In genomic region chr3:161371441-161372320, GRCh38 we compare ENCODE assay signal across 8 cellular contexts. TPM values are rescaled to one million over a fixed set of nuclear protein-coding genes. Genes with fewer than 3 reads are reported as not detected.
DNase-seq lines count a peak whose midpoint lies in the region; ATAC-seq, FAIRE-seq and TF ChIP-seq lines count a peak whose summit lies in the region.

SPTSSB (minus strand) TSS chr3:161371517; CDS start chr3:161346323, 25,194 bp downstream.

- peaks cover 12% of the 10 kb centered on the region for H3K4me1 Mint-ChIP-seq in Calu3 (ENCODE audit: low read depth, unreplicated experiment)
- peaks cover 6% of the 10 kb centered on the region for H3K4me1 Mint-ChIP-seq in MCF 10A (ENCODE audit: insufficient read depth, unreplicated experiment)

- WGBS in small intestine, 3 donors = 1 to 2% (median 2%) methylated on average over 50 to 53 of the region's 53 CpGs

- BruUV-seq in Calu3 (replicated peaks; lab: Mats Ljungman, UMichigan) (TSS peak; percentile 63), MCF 10A (replicated peaks; lab: Mats Ljungman, UMichigan) (no TSS peak)

- no peaks in the 10 kb centered on the region for H3K9me3 Mint-ChIP-seq in Calu3 (ENCODE audit: low read depth, unreplicated experiment)
- H3K9me3 Mint-ChIP-seq in MCF 10A (ENCODE audit: unreplicated experiment) = no peaks in the 10 kb centered on the region

- H3K27ac ChIP-seq in small intestine (ENCODE audit: low read depth in 1 of 2, low read length in 1 of 2) = no peak within 1 kb of the TSS

- no peak for TF ChIP-seq RAD21 in Ishikawa (IDR thresholded peaks at IDR 0.05; ENCODE audit: low read depth)

- peak; percentile 56 for ATAC-seq in GM21447 (IDR thresholded peaks at IDR 0.05; ENCODE audit: unreplicated experiment)

- TF ChIP-seq CTCF in Calu3 (IDR thresholded peaks at IDR 0.05; ENCODE audit: unreplicated experiment) (peak; percentile 19), MCF 10A (IDR thresholded peaks at IDR 0.05; ENCODE audit: unreplicated experiment) (no peak)

- H3K27ac Mint-ChIP-seq in Calu3 (ENCODE audit: unreplicated experiment) (peak within 1 kb of the TSS; percentile 30), MCF 10A (ENCODE audit: low read depth, unreplicated experiment) (no peak within 1 kb of the TSS)

- H3K36me3 ChIP-seq in small intestine (ENCODE audit: control insufficient read depth in 2 of 2, insufficient read depth in 2 of 2, low read length in 2 of 2) = no peaks in the 10 kb centered on the region

- H3K9me3 ChIP-seq in small intestine (ENCODE audit: control insufficient read depth, low read depth) = no peaks in the 10 kb centered on the region

- intact Hi-C loops in Calu3 (cut with micrococcal nuclease; ENCODE audit: unreplicated experiment) = loop anchor here (2.0 kb wide), 2 partner anchors 37 to 55 kb away; no protein-coding TSS in a partner anchor
- intact Hi-C loops in MCF 10A (cut with micrococcal nuclease) = no loop called here

- FAIRE-seq in small intestine (lab: Jason Lieb, UNC) = no peak

- POLR2A ChIA-PET in MCF 10A (lab: Yijun Ruan, JAX) = interaction anchor here (0.6 to 2.0 kb wide), 7 partner anchors 10 to 81 kb away, joined by 3 to 11 read pairs (median 4); no protein-coding TSS in a partner anchor

- H3K27me3 Mint-ChIP-seq in Calu3 (ENCODE audit: unreplicated experiment) = no peaks in the 10 kb centered on the region
- H3K27me3 Mint-ChIP-seq in MCF 10A (ENCODE audit: insufficient read depth, unreplicated experiment) = no peaks in the 10 kb centered on the region

- TF ChIP-seq EP300 in Ishikawa (IDR thresholded peaks at IDR 0.05; ENCODE audit: borderline replicate concordance) = no peak

- peaks cover 0 to 5% of the 10 kb centered on the region in 2 donors for H3K4me1 ChIP-seq in small intestine (ENCODE audit: control insufficient read depth in 2 of 2, insufficient read depth in 1 of 2, low read depth in 1 of 2, low read length in 1 of 2)

- H3K27me3 ChIP-seq in small intestine (ENCODE audit: control insufficient read depth in 2 of 2, insufficient read depth in 2 of 2, low read length in 2 of 2) = peaks cover 3 to 17% of the 10 kb centered on the region in 2 donors

- DNase-seq in Calu3 = peak; percentile 90
- peak; percentile 35 for DNase-seq in T1000 (lab: John Stamatoyannopoulos, UW)
- DNase-seq in MCF 10A (ENCODE audit: unreplicated experiment) = peak; percentile 67
- DNase-seq in iPS-NIHi11 (ENCODE audit: low spot score) = peak; percentile 77
- peak; percentile 22 for DNase-seq in small intestine
- no peak for DNase-seq in GOT3 (lab: John Stamatoyannopoulos, UW)

- H3K4me3 Mint-ChIP-seq in Calu3 (ENCODE audit: low read depth, unreplicated experiment) (peak within 1 kb of the TSS; percentile 88), MCF 10A (ENCODE audit: unreplicated experiment) (peak within 1 kb of the TSS; percentile 75)

- CTCF ChIA-PET in Calu3 (lab: Charles Lee) = interaction anchor here (0.7 to 2.1 kb wide), 6 partner anchors 9 to 81 kb away, joined by 3 to 10 read pairs (median 5); no protein-coding TSS in a partner anchor
- CTCF ChIA-PET in MCF 10A (lab: Yijun Ruan, JAX) = interaction anchor here (0.8 to 1.2 kb wide), 6 partner anchors 12 to 96 kb away, joined by 3 to 6 read pairs (median 4); no protein-coding TSS in a partner anchor

- H3K4me3 ChIP-seq in small intestine (ENCODE audit: low read depth in 1 of 2, low read length in 2 of 2) = peak within 1 kb of the TSS in 1 of 2 donors; percentile 37

- H3K36me3 Mint-ChIP-seq in Calu3 (ENCODE audit: insufficient read depth, unreplicated experiment) = peaks cover 20% of the 10 kb centered on the region
- no peaks in the 10 kb centered on the region for H3K36me3 Mint-ChIP-seq in MCF 10A (ENCODE audit: insufficient read depth, unreplicated experiment)

TF ChIP-seq in Ishikawa, 13 proteins besides CTCF, POLR2A, EP300 and RAD21:
- TF ChIP-seq CREB1 (IDR thresholded peaks at IDR 0.05; ENCODE audit: low read depth) (no peak), EGR1 (IDR thresholded peaks at IDR 0.05) (no peak), TEAD4 (IDR thresholded peaks at IDR 0.05) (peak; percentile 38; the same call in 1 of the 2 replicates), USF1 (IDR thresholded peaks at IDR 0.05) (no peak), TCF12 (IDR thresholded peaks at IDR 0.05; ENCODE audit: low read depth) (no peak)

RNA-seq across cellular contexts. Expression of gene SPTSSB, which starts in this region (rescaled TPM):
- total RNA-seq in Calu3 (2022) (3.0 and 8.1 TPM in 2 replicates), MCF 10A (2022) (not detected in 2 replicates)
- under 1 TPM in 1 of 3 donors, not detected in 2; 0.19 TPM for polyA plus RNA-seq in small intestine

Comparison
In these comparisons a context has a peak if more than half of its experiments do, and no peak if none do; other contexts are left out.
1. Peak in DNase-seq in MCF 10A; RNA of the gene not detected or under 1 TPM.
2. Peak in DNase-seq in small intestine; RNA of the gene not detected or under 1 TPM.